25 cellular contexts compared by ENCODE assay signal in the genomic region with DNA sequence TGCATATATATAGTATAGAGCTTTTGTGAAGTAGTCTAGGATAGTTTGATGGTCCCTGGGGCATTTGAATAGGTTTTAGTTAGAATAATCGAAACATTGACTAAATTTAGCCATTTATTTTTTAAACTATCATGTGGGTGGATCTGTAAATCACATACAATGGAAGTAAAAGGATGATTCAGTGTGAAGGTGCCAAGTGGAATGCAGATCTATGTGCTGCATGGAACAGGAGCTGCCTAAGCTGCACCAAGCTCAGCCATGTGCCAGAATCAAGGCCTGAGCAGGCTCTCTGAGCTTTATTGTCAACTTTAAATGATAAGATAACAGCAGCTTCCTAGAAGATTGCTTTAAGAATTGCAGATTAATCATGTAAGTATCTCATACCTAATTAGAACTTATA.
DNase-seq lines count a peak whose midpoint lies in the region; TF ChIP-seq lines count a peak whose summit lies in the region.
"Had no signal": no experiment of that assay in that cellular context is flagged by ENCODE, and none has a peak within 500 bp of the region (broad histone marks: within the 10 kb centered on the region; RNA-seq: fewer than 3 reads in every experiment).

No MANE protein-coding gene starts in this region.

- 0 out of 2 replicates have a peak overlapping the region, but pooled peaks have one; percentile 41 for H3K4me2 ChIP-seq in MM.1S (ENCODE audit: low read depth, low read length)
- H3K4me2 ChIP-seq: BLaER1, SK-N-SH had no signal

- H3K4me3 ChIP-seq in MM.1S (ENCODE audit: low read length), result no peak overlapping the region
- H3K4me3 ChIP-seq in fibroblast of mammary gland (ENCODE audit: control insufficient read depth, low read depth, low read length), result no peak overlapping the region
- H3K4me3 ChIP-seq in testis, result no peak overlapping the region
- H3K4me3 ChIP-seq: BLaER1, GM12878, HAP-1, Peyer's patch had no signal

- TF ChIP-seq POLR2A in testis (IDR thresholded peaks at IDR 0.05), result no peak

- TF ChIP-seq CTCF in MM.1S (IDR thresholded peaks at IDR 0.05; ENCODE audit: low read length) (no peak), fibroblast of mammary gland (conservative IDR thresholded peaks at IDR 0.05; ENCODE audit: control insufficient read depth, insufficient read depth, low read depth, low read length) (no peak), testis (IDR thresholded peaks at IDR 0.05) (no peak)

- H3K9me3 ChIP-seq in MM.1S (replicated peaks; ENCODE audit: insufficient read depth, low read length) (no peaks in the 10 kb centered on the region), testis (no peaks in the 10 kb centered on the region)
- H3K9me3 ChIP-seq: BLaER1, HAP-1, Peyer's patch, SK-N-SH had no signal

- intact Hi-C loops in testis (cut with DNase I; ENCODE audit: low total_unique reads), result no loop called here

- H3F3A ChIP-seq in MM.1S (ENCODE audit: insufficient read depth, low read length), result peaks cover 11% of the 10 kb centered on the region

- H3K9ac ChIP-seq in MM.1S (ENCODE audit: low read length), result no peak overlapping the region
- H3K9ac ChIP-seq: BLaER1, SK-N-SH had no signal

- 78 to 88% methylated on average over 1 of the region's 1 CpG for WGBS in testis, 2 donors

- H3K27ac ChIP-seq in MM.1S (ENCODE audit: low read length), result no peak overlapping the region
- H3K27ac ChIP-seq in testis, result no peak overlapping the region
- H3K27ac ChIP-seq: BLaER1, Peyer's patch had no signal

- no peaks in the 10 kb centered on the region for H3K27me3 ChIP-seq in MM.1S (replicated peaks; ENCODE audit: insufficient read depth, low read length)
- no peaks in the 10 kb centered on the region for H3K27me3 ChIP-seq in testis
- H3K27me3 ChIP-seq: BLaER1, Peyer's patch had no signal

- H3K36me3 ChIP-seq in MM.1S (replicated peaks; ENCODE audit: insufficient read depth, low read length), result no peaks in the 10 kb centered on the region
- no peaks in the 10 kb centered on the region for H3K36me3 ChIP-seq in testis (ENCODE audit: low read depth, missing control alignments)
- H3K36me3 ChIP-seq: BLaER1, HAP-1, Peyer's patch had no signal

- no peak for DNase-seq in MM.1S
- peak; percentile 22 for DNase-seq in amniotic epithelial cell (ENCODE audit: low read depth)
- peak; percentile 28 for DNase-seq in fibroblast of mammary gland (ENCODE audit: low read depth)
- peak; percentile 13 for DNase-seq in renal cortical epithelial cell (ENCODE audit: low read depth)
- no peak for DNase-seq in testis
- DNase-seq in DMS114 treated with DMSO at 0.1 percent for 48 hours (lab: John Stamatoyannopoulos, UW; ENCODE audit: unreplicated experiment), result no peak
- no peak for DNase-seq in DMS79 treated with DMSO at 0.1 percent for 48 hours (lab: John Stamatoyannopoulos, UW)
- DNase-seq: CD4-positive, alpha-beta T cell; DMS53; EL; GDM1; GOT3; HFFc6; KBM-7; NCI-H1092; NCI-H1417 treated with DMSO at 0.1 percent for 48 hours; NCI-H1694 treated with DMSO at 0.1 percent for 48 hours; NCI-H2081; NCI-H2227 treated with DMSO at 0.1 percent for 48 hours; NCI-H526 treated with DMSO at 0.1 percent for 48 hours; Peyer's patch; SK-N-SH had no signal

- peaks cover 22% of the 10 kb centered on the region for H3K4me1 ChIP-seq in MM.1S (ENCODE audit: low read length)
- no peaks in the 10 kb centered on the region for H3K4me1 ChIP-seq in testis
- H3K4me1 ChIP-seq: BLaER1, Peyer's patch had no signal

- no peak overlapping the region for H2AFZ ChIP-seq in MM.1S (ENCODE audit: low read length)

- no peaks in the 10 kb centered on the region for H3K9me2 ChIP-seq in MM.1S (replicated peaks; ENCODE audit: insufficient read depth, low read length)
- H3K9me2 ChIP-seq: SK-N-SH had no signal

- H4K20me1 ChIP-seq in MM.1S (ENCODE audit: insufficient read depth, low read length), result no peaks in the 10 kb centered on the region
- H4K20me1 ChIP-seq: BLaER1 had no signal

- no peaks in the 10 kb centered on the region for H3K79me2 ChIP-seq in MM.1S (ENCODE audit: low read length)

Comparison
In these comparisons a context has a peak if more than half of its experiments do, and no peak if none do; other contexts are left out.
1. DNase-seq: peak in amniotic epithelial cell (single experiment), fibroblast of mammary gland (single experiment) and renal cortical epithelial cell (single experiment); none in MM.1S (single experiment), testis (single experiment), DMS114 treated with DMSO at 0.1 percent for 48 hours (single experiment) and DMS79 treated with DMSO at 0.1 percent for 48 hours (single experiment).